In genomic region chr9:112333639-112334318, GRCh38 we compare ENCODE assay signal across 8 cellular contexts. TPM values are rescaled to one million over a fixed set of nuclear protein-coding genes. Genes with fewer than 3 reads are reported as not detected.
DNase-seq lines count a peak whose midpoint lies in the region; ATAC-seq and TF ChIP-seq lines count a peak whose summit lies in the region.

No MANE protein-coding gene starts in this region.

- 0 out of 2 replicates have a peak, but pooled peaks cover 7% of the 10 kb centered on the region for H3F3A ChIP-seq in OCI-LY1 (ENCODE audit: insufficient read depth, low read length)

- DNase-seq in DMS114 treated with DMSO at 0.1 percent for 48 hours (lab: John Stamatoyannopoulos, UW; ENCODE audit: unreplicated experiment) (peak; percentile 77), HuH-7 (ENCODE audit: low spot score) (peak; percentile 94), activated T-cell treated with anti-CD3 and anti-CD28 coated beads for 1 hour (ENCODE audit: low read depth) (peak; percentile 92), epidermal melanocyte (ENCODE audit: insufficient read length, low spot score) (peak; percentile 94), mucosa of descending colon (peak; percentile 95 to 98 (median 96))
- peak; percentile 83 to 91 for DNase-seq in stimulated activated CD8-positive, alpha-beta memory T cell treated with anti-CD3 and anti-CD28 coated beads, Interleukin-4, amount 100 ng/mL, for 1 hour (ENCODE audit: low read depth in 2 of 2, low spot score in 1 of 2)

- H2AFZ ChIP-seq in OCI-LY1 (ENCODE audit: low read length) = peak overlapping the region; percentile 51

- no peaks in the 10 kb centered on the region for H4K20me1 ChIP-seq in OCI-LY1 (ENCODE audit: insufficient read depth, low read length)

- H3K4me1 ChIP-seq in OCI-LY1 (ENCODE audit: insufficient read depth, low read length, severe bottlenecking) (peaks cover 28% of the 10 kb centered on the region), mucosa of descending colon (ENCODE audit: low read depth) (peaks cover 20% of the 10 kb centered on the region)

- peak; percentile 42 for TF ChIP-seq CTCF in OCI-LY1 (IDR thresholded peaks at IDR 0.05; ENCODE audit: low read length)
- peak; percentile 46 for TF ChIP-seq CTCF in mucosa of descending colon (IDR thresholded peaks at IDR 0.05)

- H3K4me3 ChIP-seq in OCI-LY1 (ENCODE audit: low read depth, low read length, poor library complexity, severe bottlenecking) (peak overlapping the region; percentile 85), mucosa of descending colon (peak overlapping the region; percentile 99)

- no peaks in the 10 kb centered on the region for H3K9me2 ChIP-seq in OCI-LY1 (ENCODE audit: low read depth, low read length)

- ATAC-seq in GM21526 (IDR thresholded peaks at IDR 0.05; ENCODE audit: low FRiP score, unreplicated experiment) (peak; percentile 66), mucosa of descending colon (peak; percentile 90)

- peak overlapping the region; percentile 85 for H3K27ac ChIP-seq in OCI-LY1 (ENCODE audit: low read depth, low read length, poor library complexity, severe bottlenecking)

- H3K36me3 ChIP-seq in OCI-LY1 (ENCODE audit: insufficient read depth, low read length) (no peaks in the 10 kb centered on the region), mucosa of descending colon (ENCODE audit: low read depth) (no peaks in the 10 kb centered on the region)

- H3K27me3 ChIP-seq in OCI-LY1 (ENCODE audit: insufficient read depth, low read length) = no peaks in the 10 kb centered on the region

- H3K4me2 ChIP-seq in OCI-LY1 (ENCODE audit: low read length) = peak overlapping the region; percentile 83

- peaks cover 39% of the 10 kb centered on the region for H3K79me2 ChIP-seq in OCI-LY1 (ENCODE audit: insufficient read depth, low read length)

- H3K9ac ChIP-seq in OCI-LY1 (ENCODE audit: low read length) = peak overlapping the region; percentile 91

- H3K9me3 ChIP-seq in OCI-LY1 (ENCODE audit: low read length) (no peaks in the 10 kb centered on the region), mucosa of descending colon (no peaks in the 10 kb centered on the region)

- intact Hi-C loops in mucosa of descending colon (cut with DNase I, micrococcal nuclease) = no loop called here

RNA-seq across cellular contexts. Expression of gene PTBP3, which starts 0.4 kb away (rescaled TPM):
- 100 to 1,000 TPM in 2 of 3 donors, 10 to 100 TPM in 1; 69.3 to 132 (median 125) TPM for total RNA-seq in mucosa of descending colon

RNA-seq across cellular contexts. Expression of gene HSDL2, which starts 46.1 kb away (rescaled TPM):
- 10 to 100 TPM; 35.7 to 40.8 (median 38.1) TPM for total RNA-seq in mucosa of descending colon

Comparison
In these comparisons a context has a peak if more than half of its experiments do, and no peak if none do; other contexts are left out.
1. Peak in every context shown above with its lines: DNase-seq, ATAC-seq, H3K4me3 ChIP-seq and H3K27ac ChIP-seq.